9 cellular contexts compared by ENCODE assay signal in the genomic region with DNA sequence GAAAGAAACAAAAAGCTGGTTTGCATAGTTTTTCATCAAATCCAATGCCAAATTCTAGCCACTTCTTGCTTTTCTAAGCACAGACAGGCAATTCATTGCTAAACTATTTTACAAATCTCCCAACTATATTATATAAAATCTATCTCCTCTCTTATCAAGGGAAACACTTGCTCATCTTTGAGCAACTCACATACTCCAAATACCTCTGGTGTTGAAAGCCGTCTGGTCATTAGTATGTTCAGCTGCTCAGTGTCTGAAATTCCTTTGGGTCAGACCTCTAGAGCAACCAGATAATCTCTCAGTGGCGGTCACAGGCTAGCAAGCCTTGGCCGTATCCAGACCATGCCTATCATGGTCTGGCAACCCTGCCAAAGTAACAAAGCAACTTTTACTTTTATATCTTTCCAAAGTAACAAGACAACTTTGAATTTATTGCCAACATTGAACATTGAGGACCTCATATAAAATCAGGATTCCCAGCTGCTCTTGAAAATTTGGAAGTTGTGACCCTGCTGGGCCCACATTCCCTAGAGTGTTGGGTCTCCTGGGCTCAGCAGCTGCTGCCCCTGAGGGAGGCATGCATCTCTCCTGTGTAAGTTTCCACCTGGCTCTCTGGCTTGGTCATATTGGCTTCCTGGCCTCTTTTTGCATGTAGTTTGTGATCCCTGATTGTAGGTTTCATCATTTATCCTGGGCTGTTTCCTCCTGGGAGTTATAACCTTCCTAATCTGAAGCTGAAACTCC. TPM values are rescaled to one million over a fixed set of nuclear protein-coding genes. Genes with fewer than 3 reads are reported as not detected.
A peak's percentile ranks its signal among the peaks of the same experiment; 100 is the strongest.
DNase-seq lines count a peak whose midpoint lies in the region; ATAC-seq, FAIRE-seq and TF ChIP-seq lines count a peak whose summit lies in the region.
"Had no signal": no experiment of that assay in that cellular context is flagged by ENCODE, and none has a peak within 500 bp of the region (broad histone marks: within the 10 kb centered on the region; RNA-seq: fewer than 3 reads in every experiment).

No MANE protein-coding gene starts in this region.

- in situ Hi-C loops in G401 (cut with HindIII; ENCODE audit: low sequenced_read_pairs): no loop called here

- no peak for TF ChIP-seq POLR2A in H54 (IDR thresholded peaks at IDR 0.05; ENCODE audit: low read depth, low read length)

- no peak for DNase-seq in CD4-positive, alpha-beta memory T cell
- no peak for DNase-seq in activated T-cell treated with anti-CD3 and anti-CD28 coated beads, Interleukin-2, amount 50 U/mL, for 72 hours
- DNase-seq in iris pigment epithelial cell (ENCODE audit: low read depth) (peak; percentile 98), posterior vena cava (ENCODE audit: low spot score) (no peak), NCI-H1694 (lab: John Stamatoyannopoulos, UW) (no peak), G401 (ENCODE audit: low spot score) (no peak), H54 (ENCODE audit: insufficient read length, low spot score) (no peak)
- DNase-seq: NCI-H2227 treated with DMSO at 0.1 percent for 48 hours had no signal

- H3K4me3 Mint-ChIP-seq in CD4-positive, alpha-beta memory T cell: peak overlapping the region in 5 of 8 donors; percentile 4 to 20 (median 14)
- peak overlapping the region; percentile 73 to 75 for H3K4me3 Mint-ChIP-seq in activated T-cell treated with anti-CD3 and anti-CD28 coated beads, Interleukin-2, amount 50 U/mL, for 72 hours

- no peaks in the 10 kb centered on the region for H3K9me3 ChIP-seq in CD4-positive, alpha-beta memory T cell (ENCODE audit: control insufficient read depth in 1 of 2, low read length in 2 of 2)

- peak; percentile 2 for ATAC-seq in GM21737 (IDR thresholded peaks at IDR 0.05; ENCODE audit: unreplicated experiment)
- peak; percentile 5 to 16 for ATAC-seq in activated T-cell treated with anti-CD3 and anti-CD28 coated beads, Interleukin-2, amount 50 U/mL, for 72 hours (replicated peaks in 1 of 2)

- POLR2A ChIA-PET in CD4-positive, alpha-beta memory T cell (lab: Charles Lee; ENCODE audit: partially characterized antibody): interaction anchor here (1.4 to 3.1 kb wide), 4 partner anchors 17 to 550 kb away, joined by 3 to 25 read pairs (median 6); a partner anchor contains a TSS

- H3K27me3 Mint-ChIP-seq in CD4-positive, alpha-beta memory T cell: no peaks in the 10 kb centered on the region
- H3K27me3 Mint-ChIP-seq in activated T-cell treated with anti-CD3 and anti-CD28 coated beads, Interleukin-2, amount 50 U/mL, for 72 hours (ENCODE audit: low read depth): peaks cover 29% of the 10 kb centered on the region

- peaks cover 25% of the 10 kb centered on the region for H3K4me1 ChIP-seq in CD4-positive, alpha-beta memory T cell (ENCODE audit: insufficient read depth, low read length)

- CTCF ChIA-PET in CD4-positive, alpha-beta memory T cell (lab: Charles Lee; ENCODE audit: partially characterized antibody): interaction anchor here (0.6 to 1.8 kb wide), 8 partner anchors 12 to 535 kb away, joined by 3 to 5 read pairs (median 3); no protein-coding TSS in a partner anchor

- H3K9me3 Mint-ChIP-seq in CD4-positive, alpha-beta memory T cell: peaks cover 0 to 6% (median 3%) of the 10 kb centered on the region in 8 donors
- peaks cover 2 to 4% of the 10 kb centered on the region in 2 donors for H3K9me3 Mint-ChIP-seq in activated T-cell treated with anti-CD3 and anti-CD28 coated beads, Interleukin-2, amount 50 U/mL, for 72 hours

- FAIRE-seq in H54 (lab: Jason Lieb, UNC): no peak

- peak overlapping the region in 6 of 7 donors; percentile 32 to 91 (median 84) for H3K27ac Mint-ChIP-seq in CD4-positive, alpha-beta memory T cell
- peak overlapping the region; percentile 77 for H3K27ac Mint-ChIP-seq in activated T-cell treated with anti-CD3 and anti-CD28 coated beads, Interleukin-2, amount 50 U/mL, for 72 hours

- H3K36me3 ChIP-seq in CD4-positive, alpha-beta memory T cell (ENCODE audit: insufficient read depth, low read length): no peaks in the 10 kb centered on the region

- H3K27ac ChIP-seq in CD4-positive, alpha-beta memory T cell (ENCODE audit: low read depth, low read length): no peak overlapping the region

- intact Hi-C loops in CD4-positive, alpha-beta memory T cell (cut with micrococcal nuclease): no loop called here
- intact Hi-C loops in posterior vena cava (cut with DNase I): no loop called here

- no peaks in the 10 kb centered on the region for H3K36me3 Mint-ChIP-seq in CD4-positive, alpha-beta memory T cell
- peaks cover 0 to 8% of the 10 kb centered on the region in 2 donors for H3K36me3 Mint-ChIP-seq in activated T-cell treated with anti-CD3 and anti-CD28 coated beads, Interleukin-2, amount 50 U/mL, for 72 hours (ENCODE audit: insufficient read depth in 2 of 2)

- no peaks in the 10 kb centered on the region for H3K27me3 ChIP-seq in CD4-positive, alpha-beta memory T cell (ENCODE audit: insufficient read depth, low read length)

- H3K4me3 ChIP-seq in CD4-positive, alpha-beta memory T cell (ENCODE audit: low read length in 2 of 2): no peak overlapping the region

- H3K4me1 Mint-ChIP-seq in CD4-positive, alpha-beta memory T cell: peaks cover 15 to 30% (median 23%) of the 10 kb centered on the region in 4 donors
- H3K4me1 Mint-ChIP-seq in activated T-cell treated with anti-CD3 and anti-CD28 coated beads, Interleukin-2, amount 50 U/mL, for 72 hours (ENCODE audit: low read depth): peaks cover 46% of the 10 kb centered on the region

RNA-seq across cellular contexts. Expression of a gene that starts 56.8 kb away (rescaled TPM):
- total RNA-seq in CD4-positive, alpha-beta memory T cell: 1 to 10 TPM; 4.4 to 4.5 TPM
- polyA plus RNA-seq in CD4-positive, alpha-beta memory T cell: 1 to 10 TPM; 5.9 to 7.0 TPM
- 10 to 100 TPM in 1 of 2 donors, 1 to 10 TPM in 1; 9.5 to 13.0 TPM for total RNA-seq in activated T-cell treated with anti-CD3 and anti-CD28 coated beads, Interleukin-2, amount 50 U/mL, for 72 hours
- 1 to 10 TPM; 6.5 to 9.8 TPM for total RNA-seq in posterior vena cava
- total RNA-seq in G401 (2014; rRNA removed; shearing (Covaris generic)): 11.6 and 19.4 TPM in 2 replicates
